Comparison of ENCODE assay signal across 6 cellular contexts in the genomic region with DNA sequence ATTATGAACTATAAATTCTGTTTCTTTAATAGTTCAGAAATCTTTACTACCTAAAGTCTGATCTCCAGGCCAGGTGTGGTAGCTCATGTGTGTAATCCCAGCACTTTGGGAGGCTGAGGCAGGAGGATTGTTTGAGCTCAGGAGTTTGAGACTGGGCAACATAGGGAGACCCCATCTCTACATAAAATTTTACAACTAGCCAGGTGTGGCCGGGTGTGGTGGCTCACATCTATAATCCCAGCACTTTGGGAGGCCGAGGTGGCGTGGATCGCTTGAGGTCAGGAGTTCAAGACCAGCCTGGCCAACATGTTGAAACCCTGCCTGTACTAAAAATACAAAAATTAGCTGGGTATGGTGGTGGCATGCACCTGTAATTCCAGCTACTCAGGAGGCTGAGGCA. TPM values are rescaled to one million over a fixed set of nuclear protein-coding genes. Genes with fewer than 3 reads are reported as not detected.
DNase-seq lines count a peak whose midpoint lies in the region; ATAC-seq, FAIRE-seq and TF ChIP-seq lines count a peak whose summit lies in the region.
"Not testable (repeated sequence)": the region's sequence is repeated elsewhere in the genome, so short reads cannot be mapped to it uniquely, and the experiment has no call there.

No MANE protein-coding gene starts in this region.

- not testable (repeated sequence) for H3K9ac ChIP-seq in K562 (ENCODE audit: insufficient read depth in 1 of 2, low read depth in 2 of 2, low read length in 2 of 2); HepG2 (ENCODE audit: insufficient read depth, low read depth, low read length)

- not testable (repeated sequence) for H3K9me1 ChIP-seq in K562 (ENCODE audit: control insufficient read depth, insufficient read depth, low read length)

- not testable (repeated sequence) for TF ChIP-seq POLR2A in K562 (conservative IDR thresholded peaks at IDR 0.05); HepG2 (IDR thresholded peaks at IDR 0.05; ENCODE audit: insufficient read depth in 1 of 2, low read depth in 2 of 2, low read length in 2 of 2)

- not testable (repeated sequence) for H3K4me3 Mint-ChIP-seq in WTC11
- peak overlapping the region; percentile 49 for H3K4me3 Mint-ChIP-seq in neural crest cell

- DNase-seq in WTC11 (ENCODE audit: low spot score); K562 (ENCODE audit: extremely low read depth in 1 of 4, low spot score in 3 of 4); HepG2 (ENCODE audit: low spot score); neural crest cell (ENCODE audit: low read depth, low spot score): not testable (repeated sequence)
- DNase-seq in posterior vena cava (ENCODE audit: low spot score): peak; percentile 53

- intact Hi-C loops in K562 (cut with micrococcal nuclease); HepG2 (cut with micrococcal nuclease; ENCODE audit: unreplicated experiment); posterior vena cava (cut with DNase I): not testable (repeated sequence)

- H3K27me3 ChIP-seq in K562 (ENCODE audit: control insufficient read depth in 2 of 2, insufficient read depth in 2 of 2, low read length in 2 of 2); HepG2 (ENCODE audit: control insufficient read depth in 1 of 2, insufficient read depth in 2 of 2, low read length in 2 of 2): not testable (repeated sequence)

- not testable (repeated sequence) for H3K27ac ChIP-seq in HEK293 (ENCODE audit: extremely low read depth, low read depth, low read length); K562 (ENCODE audit: extremely low read depth, low read depth, low read length); HepG2 (ENCODE audit: extremely low read length, insufficient read depth, low read length)

- H3K9me3 Mint-ChIP-seq in WTC11, neural crest cell: not testable (repeated sequence)

- not testable (repeated sequence) for H3K4me1 ChIP-seq in HEK293 (ENCODE audit: control insufficient read depth, insufficient read depth, low read length)
- H3K4me1 ChIP-seq in K562 (replicated peaks in 1 of 2; ENCODE audit: control insufficient read depth in 2 of 2, insufficient read depth in 2 of 2, low read length in 2 of 2): peaks cover 30 to 34% of the 10 kb centered on the region in 2 experiments
- H3K4me1 ChIP-seq in HepG2 (ENCODE audit: insufficient read depth, low read length): peaks cover 13% of the 10 kb centered on the region

- in situ Hi-C loops in K562 (cut with MboI); HepG2 (cut with HindIII; ENCODE audit: extremely low pct_ligation_motif_present, low pct_unique_long_range_greater_than_20kb): not testable (repeated sequence)

- 61% methylated on average over 4 of the region's 4 CpGs for WGBS in K562 (ENCODE audit: insufficient coverage, low coverage, missing lambda C conversion rate)
- WGBS in HepG2 (ENCODE audit: low lambda C conversion rate): 94% methylated on average over 4 of the region's 4 CpGs

- ATAC-seq in WTC11, K562, HepG2: not testable (repeated sequence)

- TF ChIP-seq CTCF in HEK293 (tag by site-specific recombination; IDR thresholded peaks at IDR 0.05); WTC11 (IDR thresholded peaks at IDR 0.05); K562 (IDR thresholded peaks at IDR 0.05 in 2 of 3, conservative IDR thresholded peaks at IDR 0.05 in 1 of 3; ENCODE audit: insufficient read depth in 2 of 3, low read depth in 1 of 3, low read length in 3 of 3); HepG2 (CRISPR knock-in tag; IDR thresholded peaks at IDR 0.05); neural crest cell (conservative IDR thresholded peaks at IDR 0.05): not testable (repeated sequence)

- not testable (repeated sequence) for H3K27ac Mint-ChIP-seq in WTC11; neural crest cell (ENCODE audit: unreplicated experiment)

- not testable (repeated sequence) for TF ChIP-seq EP300 in K562 (IDR thresholded peaks at IDR 0.05; ENCODE audit: low read length); HepG2 (IDR thresholded peaks at IDR 0.05; ENCODE audit: low read depth in 2 of 2, low read length in 2 of 2); HepG2 (CRISPR knock-in tag; IDR thresholded peaks at IDR 0.05; ENCODE audit: borderline replicate concordance)

- POLR2A ChIA-PET in HEK293 (lab: Yijun Ruan, JAX): interaction anchor here (1.2 kb wide), 1 partner anchor 137 kb away, joined by 3 read pairs; the partner anchor contains the start of gene YPEL1
- POLR2A ChIA-PET in WTC11 (lab: Charles Lee): interaction anchor here (0.7 kb wide), 1 partner anchor 130 kb away, joined by 3 read pairs; no protein-coding TSS in a partner anchor
- POLR2A ChIA-PET in K562 (lab: Yijun Ruan, JAX): interaction anchor here (0.6 to 35.2 kb wide), 5 partner anchors 25 to 629 kb away, joined by 3 to 1351 read pairs (median 3); partner anchors contain the start of gene MAPK1
- POLR2A ChIA-PET in HepG2 (lab: Yijun Ruan, JAX): not testable (repeated sequence)

- H3K36me3 Mint-ChIP-seq in WTC11; neural crest cell (ENCODE audit: low read depth): not testable (repeated sequence)

- H3K4me1 Mint-ChIP-seq in WTC11 (peaks cover 13% of the 10 kb centered on the region), neural crest cell (peaks cover 10% of the 10 kb centered on the region)

- peaks cover 14% of the 10 kb centered on the region for H3K79me2 ChIP-seq in K562 (ENCODE audit: control insufficient read depth, insufficient read depth, low read length)
- H3K79me2 ChIP-seq in HepG2 (ENCODE audit: insufficient read depth, low read length): not testable (repeated sequence)

- H3K4me2 ChIP-seq in K562 (ENCODE audit: insufficient read depth, low read length); HepG2 (ENCODE audit: low read depth, low read length): not testable (repeated sequence)

- BruUV-seq in K562 (replicated peaks; lab: Mats Ljungman, UMichigan); HepG2 (replicated peaks; lab: Mats Ljungman, UMichigan): not testable (repeated sequence)

- H3K9me3 ChIP-seq in HEK293 (ENCODE audit: control insufficient read depth, insufficient read depth, low read depth, low read length); K562 (replicated peaks; ENCODE audit: control insufficient read depth, insufficient read depth, low read depth, low read length); HepG2 (ENCODE audit: low read length): not testable (repeated sequence)

- CTCF ChIA-PET in HEK293 (lab: Yijun Ruan, JAX) (interaction anchor here (1.2 kb wide), 1 partner anchor 110 kb away, joined by 3 read pairs; no protein-coding TSS in a partner anchor), K562 (lab: Yijun Ruan, JAX; ENCODE audit: low intra/inter-chr PET ratio) (interaction anchor here (0.7 kb wide), 1 partner anchor 1409 kb away, joined by 3 read pairs; no protein-coding TSS in a partner anchor)
- CTCF ChIA-PET in WTC11 (lab: Charles Lee); HepG2 (lab: Yijun Ruan, JAX; ENCODE audit: low intra/inter-chr PET ratio, low total read pairs): not testable (repeated sequence)

- H3K4me3 ChIP-seq in HEK293 (ENCODE audit: low read depth, low read length); K562; HepG2 (replicated peaks in 1 of 3; ENCODE audit: insufficient read depth in 1 of 3, low read depth in 2 of 3, low read length in 3 of 3): not testable (repeated sequence)

- H2AFZ ChIP-seq in K562 (ENCODE audit: low read depth, low read length); HepG2 (ENCODE audit: low read length): not testable (repeated sequence)

- TF ChIP-seq RAD21 in K562 (CRISPR knock-in tag; conservative IDR thresholded peaks at IDR 0.05 in 1 of 2, IDR thresholded peaks at IDR 0.05 in 1 of 2); HepG2 (CRISPR knock-in tag; IDR thresholded peaks at IDR 0.05): not testable (repeated sequence)

- not testable (repeated sequence) for H3K36me3 ChIP-seq in HEK293 (ENCODE audit: control insufficient read depth in 2 of 2, insufficient read depth in 1 of 2, low read length in 2 of 2); K562 (ENCODE audit: control insufficient read depth, insufficient read depth, low read length); HepG2 (replicated peaks in 1 of 2; ENCODE audit: control insufficient read depth in 1 of 2, insufficient read depth in 2 of 2, low read length in 2 of 2)

- not testable (repeated sequence) for FAIRE-seq in K562 (lab: Jason Lieb, UNC); HepG2 (lab: Jason Lieb, UNC)

- H4K20me1 ChIP-seq in K562 (replicated peaks; ENCODE audit: control insufficient read depth, insufficient read depth, low read length); HepG2 (ENCODE audit: insufficient read depth, low read length): not testable (repeated sequence)

- not testable (repeated sequence) for H3K27me3 Mint-ChIP-seq in WTC11 (ENCODE audit: low read depth); neural crest cell (ENCODE audit: low read depth)

RNA-seq across cellular contexts. Expression of gene MAPK1, which starts 5.3 kb away (rescaled TPM):
- total RNA-seq in WTC11 (2021) (87.4 to 95.9 TPM (median 91.9 TPM) in 3 replicates), K562 (2014; rRNA removed) (183 and 249 TPM in 2 replicates), K562 (2014; rRNA removed; fragmentation: Illumina TruSeq; extraction: Trizol) (319 and 370 TPM in 2 replicates), K562 (2015; rRNA removed; fragmentation: Illumina TruSeq; extraction: Trizol) (283 and 289 TPM in 2 replicates), K562 (2021) (464 and 475 TPM in 2 replicates), HepG2 (2016; rRNA removed; fragmentation: Illumina TruSeq; extraction: Trizol) (107 and 154 TPM in 2 replicates), neural crest cell (118 and 123 TPM in 2 replicates), posterior vena cava (100 to 1,000 TPM; 138 to 141 TPM)
- total RNA-seq in K562 (2011; cell fraction: chromatin; rRNA removed; ENCODE audit: low replicate concordance): 220 and 305 TPM in 2 replicates
- 68.7 and 81.2 TPM in 2 replicates for total RNA-seq in K562 (2011; cell fraction: nucleolus; rRNA removed)
- 142 and 210 TPM in 2 replicates for total RNA-seq in K562 (2011; cell fraction: nucleoplasm; rRNA removed)
- polyA plus RNA-seq in K562 (2011; rRNA removed) (381 and 575 TPM in 2 replicates), K562 (2014; fragmentation: Illumina TruSeq; extraction: Trizol) (260 and 350 TPM in 2 replicates), K562 (2014; fragmentation: Nextera tagmentation; extraction: Ambion mirVana) (10 to 100 TPM; 46.3 to 51.4 TPM), K562 (2014; rRNA removed) (146 and 212 TPM in 2 replicates), HepG2 (2011; rRNA removed) (92.7 and 114 TPM in 2 replicates)
- 168 and 240 TPM in 2 replicates for polyA plus RNA-seq in K562 (2011; cell fraction: cytosol; rRNA removed)
- 236 and 309 TPM in 2 replicates for polyA plus RNA-seq in K562 (2011; cell fraction: nucleus; rRNA removed)
- polyA plus RNA-seq in K562 (2012): 233 and 368 TPM in 2 replicates
- 295 and 429 TPM in 2 replicates for polyA minus RNA-seq in K562 (2011; rRNA and poly(A)+ RNA removed)
- polyA minus RNA-seq in K562 (2011; cell fraction: cytosol; rRNA and poly(A)+ RNA removed): 100 and 114 TPM in 2 replicates
- 36.5 and 66.6 TPM in 2 replicates for polyA minus RNA-seq in K562 (2011; cell fraction: nucleus; rRNA and poly(A)+ RNA removed)
- 39.6 and 40.0 TPM in 2 replicates for total RNA-seq in HepG2 (2016; cell fraction: cytosol; rRNA removed; fragmentation: Illumina TruSeq; extraction: Trizol; ENCODE audit: low read depth)
- 109 and 140 TPM in 2 replicates for total RNA-seq in HepG2 (2016; cell fraction: insoluble cytoplasmic fraction; rRNA removed; fragmentation: Illumina TruSeq; extraction: Trizol)
- 33.8 and 38.8 TPM in 2 replicates for total RNA-seq in HepG2 (2016; cell fraction: membrane; rRNA removed; fragmentation: Illumina TruSeq; extraction: Trizol)
- total RNA-seq in HepG2 (2016; cell fraction: nucleus; rRNA removed; fragmentation: Illumina TruSeq; extraction: Trizol): 42.1 and 45.3 TPM in 2 replicates
- 31.9 and 48.7 TPM in 2 replicates for polyA plus RNA-seq in HepG2 (2011; cell fraction: cytosol; rRNA removed)
- polyA plus RNA-seq in HepG2 (2011; cell fraction: nucleus; rRNA removed): 24.0 TPM in 2 replicates
- polyA plus RNA-seq in HepG2 (2012): 75.2 and 78.0 TPM in 2 replicates
- polyA plus RNA-seq in HepG2 (2016; cell fraction: cytosol; fragmentation: Illumina TruSeq; extraction: Trizol; ENCODE audit: low read depth): 5.4 and 6.7 TPM in 2 replicates
- polyA plus RNA-seq in HepG2 (2016; cell fraction: insoluble cytoplasmic fraction; fragmentation: Illumina TruSeq; extraction: Trizol; ENCODE audit: low read depth): 98.7 and 119 TPM in 2 replicates
- 10.3 and 16.3 TPM in 2 replicates for polyA plus RNA-seq in HepG2 (2016; cell fraction: membrane; fragmentation: Illumina TruSeq; extraction: Trizol; ENCODE audit: low read depth)
- 43.1 and 52.9 TPM in 2 replicates for polyA plus RNA-seq in HepG2 (2016; cell fraction: nucleus; fragmentation: Illumina TruSeq; extraction: Trizol; ENCODE audit: insufficient read depth, low read depth)
- 51.6 and 79.2 TPM in 2 replicates for polyA minus RNA-seq in HepG2 (2011; rRNA and poly(A)+ RNA removed; ENCODE audit: low replicate concordance)
- polyA minus RNA-seq in HepG2 (2011; cell fraction: cytosol; rRNA and poly(A)+ RNA removed): 36.6 and 37.6 TPM in 2 replicates
- 25.8 and 27.6 TPM in 2 replicates for polyA minus RNA-seq in HepG2 (2011; cell fraction: nucleus; rRNA and poly(A)+ RNA removed)
